In genomic region chr6:43575772-43576551, GRCh38 we compare ENCODE assay signal across 1 cellular context.
TF ChIP-seq lines count a peak whose summit lies in the region.

POLH (plus strand) TSS chr6:43576185; CDS start chr6:43582320, 6,135 bp downstream.
XPO5 (minus strand) TSS chr6:43576038; CDS start chr6:43575864, 174 bp downstream.

TF ChIP-seq in HepG2, 621 proteins besides CTCF, POLR2A, EP300 and RAD21 (continued from another document and continues in another):
- peak; percentile 95 for TF ChIP-seq HBP1 (CRISPR knock-in tag; IDR thresholded peaks at IDR 0.05; ENCODE audit: low read depth)
- TF ChIP-seq ZNF674 (CRISPR knock-in tag; IDR thresholded peaks at IDR 0.05; ENCODE audit: low read depth) = no peak
- TF ChIP-seq ARNTL (CRISPR knock-in tag; IDR thresholded peaks at IDR 0.05) = peak; percentile 87
- TF ChIP-seq FOXK2 (IDR thresholded peaks at IDR 0.05) = no peak
- TF ChIP-seq SNAPC5 (CRISPR knock-in tag; IDR thresholded peaks at IDR 0.05; ENCODE audit: borderline replicate concordance) = no peak; the same call in 1 of the 2 replicates
- no peak for TF ChIP-seq ZKSCAN8 (CRISPR knock-in tag; IDR thresholded peaks at IDR 0.05; ENCODE audit: borderline replicate concordance)
- peak; percentile 49; the same call in 1 of the 2 replicates for TF ChIP-seq MLX (CRISPR knock-in tag; IDR thresholded peaks at IDR 0.05)
- TF ChIP-seq ZNF550 (CRISPR knock-in tag; IDR thresholded peaks at IDR 0.05; ENCODE audit: borderline replicate concordance) = no peak
- TF ChIP-seq ZSCAN20 (CRISPR knock-in tag; IDR thresholded peaks at IDR 0.05; ENCODE audit: borderline replicate concordance) = peak; percentile 96
- TF ChIP-seq PRDM10 (CRISPR knock-in tag; IDR thresholded peaks at IDR 0.05; ENCODE audit: low read depth) = no peak
- TF ChIP-seq, protein P1, sequence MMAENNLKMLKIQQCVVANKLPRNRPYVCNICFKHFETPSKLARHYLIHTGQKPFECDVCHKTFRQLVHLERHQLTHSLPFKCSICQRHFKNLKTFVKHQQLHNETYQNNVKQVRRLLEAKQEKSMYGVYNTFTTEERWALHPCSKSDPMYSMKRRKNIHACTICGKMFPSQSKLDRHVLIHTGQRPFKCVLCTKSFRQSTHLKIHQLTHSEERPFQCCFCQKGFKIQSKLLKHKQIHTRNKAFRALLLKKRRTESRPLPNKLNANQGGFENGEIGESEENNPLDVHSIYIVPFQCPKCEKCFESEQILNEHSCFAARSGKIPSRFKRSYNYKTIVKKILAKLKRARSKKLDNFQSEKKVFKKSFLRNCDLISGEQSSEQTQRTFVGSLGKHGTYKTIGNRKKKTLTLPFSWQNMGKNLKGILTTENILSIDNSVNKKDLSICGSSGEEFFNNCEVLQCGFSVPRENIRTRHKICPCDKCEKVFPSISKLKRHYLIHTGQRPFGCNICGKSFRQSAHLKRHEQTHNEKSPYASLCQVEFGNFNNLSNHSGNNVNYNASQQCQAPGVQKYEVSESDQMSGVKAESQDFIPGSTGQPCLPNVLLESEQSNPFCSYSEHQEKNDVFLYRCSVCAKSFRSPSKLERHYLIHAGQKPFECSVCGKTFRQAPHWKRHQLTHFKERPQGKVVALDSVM (CRISPR knock-in tag; IDR thresholded peaks at IDR 0.05) = peak; percentile 59
- TF ChIP-seq, protein P2, sequence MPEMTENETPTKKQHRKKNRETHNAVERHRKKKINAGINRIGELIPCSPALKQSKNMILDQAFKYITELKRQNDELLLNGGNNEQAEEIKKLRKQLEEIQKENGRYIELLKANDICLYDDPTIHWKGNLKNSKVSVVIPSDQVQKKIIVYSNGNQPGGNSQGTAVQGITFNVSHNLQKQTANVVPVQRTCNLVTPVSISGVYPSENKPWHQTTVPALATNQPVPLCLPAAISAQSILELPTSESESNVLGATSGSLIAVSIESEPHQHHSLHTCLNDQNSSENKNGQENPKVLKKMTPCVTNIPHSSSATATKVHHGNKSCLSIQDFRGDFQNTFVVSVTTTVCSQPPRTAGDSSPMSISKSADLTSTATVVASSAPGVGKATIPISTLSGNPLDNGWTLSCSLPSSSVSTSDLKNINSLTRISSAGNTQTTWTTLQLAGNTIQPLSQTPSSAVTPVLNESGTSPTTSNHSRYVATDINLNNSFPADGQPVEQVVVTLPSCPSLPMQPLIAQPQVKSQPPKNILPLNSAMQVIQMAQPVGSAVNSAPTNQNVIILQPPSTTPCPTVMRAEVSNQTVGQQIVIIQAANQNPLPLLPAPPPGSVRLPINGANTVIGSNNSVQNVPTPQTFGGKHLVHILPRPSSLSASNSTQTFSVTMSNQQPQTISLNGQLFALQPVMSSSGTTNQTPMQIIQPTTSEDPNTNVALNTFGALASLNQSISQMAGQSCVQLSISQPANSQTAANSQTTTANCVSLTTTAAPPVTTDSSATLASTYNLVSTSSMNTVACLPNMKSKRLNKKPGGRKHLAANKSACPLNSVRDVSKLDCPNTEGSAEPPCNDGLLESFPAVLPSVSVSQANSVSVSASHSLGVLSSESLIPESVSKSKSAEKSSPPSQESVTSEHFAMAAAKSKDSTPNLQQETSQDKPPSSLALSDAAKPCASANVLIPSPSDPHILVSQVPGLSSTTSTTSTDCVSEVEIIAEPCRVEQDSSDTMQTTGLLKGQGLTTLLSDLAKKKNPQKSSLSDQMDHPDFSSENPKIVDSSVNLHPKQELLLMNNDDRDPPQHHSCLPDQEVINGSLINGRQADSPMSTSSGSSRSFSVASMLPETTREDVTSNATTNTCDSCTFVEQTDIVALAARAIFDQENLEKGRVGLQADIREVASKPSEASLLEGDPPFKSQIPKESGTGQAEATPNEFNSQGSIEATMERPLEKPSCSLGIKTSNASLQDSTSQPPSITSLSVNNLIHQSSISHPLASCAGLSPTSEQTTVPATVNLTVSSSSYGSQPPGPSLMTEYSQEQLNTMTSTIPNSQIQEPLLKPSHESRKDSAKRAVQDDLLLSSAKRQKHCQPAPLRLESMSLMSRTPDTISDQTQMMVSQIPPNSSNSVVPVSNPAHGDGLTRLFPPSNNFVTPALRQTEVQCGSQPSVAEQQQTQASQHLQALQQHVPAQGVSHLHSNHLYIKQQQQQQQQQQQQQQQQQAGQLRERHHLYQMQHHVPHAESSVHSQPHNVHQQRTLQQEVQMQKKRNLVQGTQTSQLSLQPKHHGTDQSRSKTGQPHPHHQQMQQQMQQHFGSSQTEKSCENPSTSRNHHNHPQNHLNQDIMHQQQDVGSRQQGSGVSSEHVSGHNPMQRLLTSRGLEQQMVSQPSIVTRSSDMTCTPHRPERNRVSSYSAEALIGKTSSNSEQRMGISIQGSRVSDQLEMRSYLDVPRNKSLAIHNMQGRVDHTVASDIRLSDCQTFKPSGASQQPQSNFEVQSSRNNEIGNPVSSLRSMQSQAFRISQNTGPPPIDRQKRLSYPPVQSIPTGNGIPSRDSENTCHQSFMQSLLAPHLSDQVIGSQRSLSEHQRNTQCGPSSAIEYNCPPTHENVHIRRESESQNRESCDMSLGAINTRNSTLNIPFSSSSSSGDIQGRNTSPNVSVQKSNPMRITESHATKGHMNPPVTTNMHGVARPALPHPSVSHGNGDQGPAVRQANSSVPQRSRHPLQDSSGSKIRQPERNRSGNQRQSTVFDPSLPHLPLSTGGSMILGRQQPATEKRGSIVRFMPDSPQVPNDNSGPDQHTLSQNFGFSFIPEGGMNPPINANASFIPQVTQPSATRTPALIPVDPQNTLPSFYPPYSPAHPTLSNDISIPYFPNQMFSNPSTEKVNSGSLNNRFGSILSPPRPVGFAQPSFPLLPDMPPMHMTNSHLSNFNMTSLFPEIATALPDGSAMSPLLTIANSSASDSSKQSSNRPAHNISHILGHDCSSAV (CRISPR knock-in tag; IDR thresholded peaks at IDR 0.05; ENCODE audit: borderline replicate concordance) = no peak
- peak; percentile 48; the same call in 1 of the 2 replicates for TF ChIP-seq SP140L (CRISPR knock-in tag; IDR thresholded peaks at IDR 0.05; ENCODE audit: borderline replicate concordance)
- 0 out of 2 replicates have a peak, but pooled peaks have one; percentile 86 for TF ChIP-seq ZNF567 (CRISPR knock-in tag; IDR thresholded peaks at IDR 0.05; ENCODE audit: borderline replicate concordance)
- TF ChIP-seq, protein P3, sequence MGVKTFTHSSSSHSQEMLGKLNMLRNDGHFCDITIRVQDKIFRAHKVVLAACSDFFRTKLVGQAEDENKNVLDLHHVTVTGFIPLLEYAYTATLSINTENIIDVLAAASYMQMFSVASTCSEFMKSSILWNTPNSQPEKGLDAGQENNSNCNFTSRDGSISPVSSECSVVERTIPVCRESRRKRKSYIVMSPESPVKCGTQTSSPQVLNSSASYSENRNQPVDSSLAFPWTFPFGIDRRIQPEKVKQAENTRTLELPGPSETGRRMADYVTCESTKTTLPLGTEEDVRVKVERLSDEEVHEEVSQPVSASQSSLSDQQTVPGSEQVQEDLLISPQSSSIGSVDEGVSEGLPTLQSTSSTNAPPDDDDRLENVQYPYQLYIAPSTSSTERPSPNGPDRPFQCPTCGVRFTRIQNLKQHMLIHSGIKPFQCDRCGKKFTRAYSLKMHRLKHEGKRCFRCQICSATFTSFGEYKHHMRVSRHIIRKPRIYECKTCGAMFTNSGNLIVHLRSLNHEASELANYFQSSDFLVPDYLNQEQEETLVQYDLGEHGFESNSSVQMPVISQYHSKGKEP (CRISPR knock-in tag; IDR thresholded peaks at IDR 0.05) = peak; percentile 70; the same call in 1 of the 2 replicates
- no peak; the same call in none of the 2 replicates for TF ChIP-seq KDM3A (CRISPR knock-in tag; IDR thresholded peaks at IDR 0.05; ENCODE audit: low read depth)
- peak; percentile 94; the same call in 1 of the 2 replicates for TF ChIP-seq THYN1 (CRISPR knock-in tag; IDR thresholded peaks at IDR 0.05; ENCODE audit: borderline replicate concordance, low read depth)
- peak; percentile 95; the same call in 1 of the 2 replicates for TF ChIP-seq CREB3 (CRISPR knock-in tag; IDR thresholded peaks at IDR 0.05)
- TF ChIP-seq ZNF576 (CRISPR knock-in tag; IDR thresholded peaks at IDR 0.05) = no peak
- TF ChIP-seq, protein P4, sequence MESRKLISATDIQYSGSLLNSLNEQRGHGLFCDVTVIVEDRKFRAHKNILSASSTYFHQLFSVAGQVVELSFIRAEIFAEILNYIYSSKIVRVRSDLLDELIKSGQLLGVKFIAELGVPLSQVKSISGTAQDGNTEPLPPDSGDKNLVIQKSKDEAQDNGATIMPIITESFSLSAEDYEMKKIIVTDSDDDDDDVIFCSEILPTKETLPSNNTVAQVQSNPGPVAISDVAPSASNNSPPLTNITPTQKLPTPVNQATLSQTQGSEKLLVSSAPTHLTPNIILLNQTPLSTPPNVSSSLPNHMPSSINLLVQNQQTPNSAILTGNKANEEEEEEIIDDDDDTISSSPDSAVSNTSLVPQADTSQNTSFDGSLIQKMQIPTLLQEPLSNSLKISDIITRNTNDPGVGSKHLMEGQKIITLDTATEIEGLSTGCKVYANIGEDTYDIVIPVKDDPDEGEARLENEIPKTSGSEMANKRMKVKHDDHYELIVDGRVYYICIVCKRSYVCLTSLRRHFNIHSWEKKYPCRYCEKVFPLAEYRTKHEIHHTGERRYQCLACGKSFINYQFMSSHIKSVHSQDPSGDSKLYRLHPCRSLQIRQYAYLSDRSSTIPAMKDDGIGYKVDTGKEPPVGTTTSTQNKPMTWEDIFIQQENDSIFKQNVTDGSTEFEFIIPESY (CRISPR knock-in tag; IDR thresholded peaks at IDR 0.05) = peak; percentile 5; the same call in 1 of the 2 replicates
- TF ChIP-seq ZNF614 (CRISPR knock-in tag; IDR thresholded peaks at IDR 0.05; ENCODE audit: borderline replicate concordance) = peak; percentile 51; the same call in 1 of the 2 replicates
- peak; percentile 42 for TF ChIP-seq ZNF20 (CRISPR knock-in tag; IDR thresholded peaks at IDR 0.05)
- peak; percentile 85; the same call in 1 of the 2 replicates for TF ChIP-seq DR1 (CRISPR knock-in tag; IDR thresholded peaks at IDR 0.05)
- TF ChIP-seq ZNF230 (CRISPR knock-in tag; IDR thresholded peaks at IDR 0.05) = peak; percentile 93
- TF ChIP-seq HNRNPLL (IDR thresholded peaks at IDR 0.05; ENCODE audit: low read depth, low read length, poor library complexity, severe bottlenecking) = peak; percentile 94
- TF ChIP-seq POGK (CRISPR knock-in tag; conservative IDR thresholded peaks at IDR 0.05) = peak; percentile 80; the same call in 1 of the 2 replicates
- TF ChIP-seq AKAP8 (CRISPR knock-in tag; IDR thresholded peaks at IDR 0.05) = peak; percentile 85; the same call in 1 of the 2 replicates
- no peak for TF ChIP-seq ZSCAN30 (CRISPR knock-in tag; IDR thresholded peaks at IDR 0.05)
